ENCODE assay signal across 1 cellular context in the genomic region with DNA sequence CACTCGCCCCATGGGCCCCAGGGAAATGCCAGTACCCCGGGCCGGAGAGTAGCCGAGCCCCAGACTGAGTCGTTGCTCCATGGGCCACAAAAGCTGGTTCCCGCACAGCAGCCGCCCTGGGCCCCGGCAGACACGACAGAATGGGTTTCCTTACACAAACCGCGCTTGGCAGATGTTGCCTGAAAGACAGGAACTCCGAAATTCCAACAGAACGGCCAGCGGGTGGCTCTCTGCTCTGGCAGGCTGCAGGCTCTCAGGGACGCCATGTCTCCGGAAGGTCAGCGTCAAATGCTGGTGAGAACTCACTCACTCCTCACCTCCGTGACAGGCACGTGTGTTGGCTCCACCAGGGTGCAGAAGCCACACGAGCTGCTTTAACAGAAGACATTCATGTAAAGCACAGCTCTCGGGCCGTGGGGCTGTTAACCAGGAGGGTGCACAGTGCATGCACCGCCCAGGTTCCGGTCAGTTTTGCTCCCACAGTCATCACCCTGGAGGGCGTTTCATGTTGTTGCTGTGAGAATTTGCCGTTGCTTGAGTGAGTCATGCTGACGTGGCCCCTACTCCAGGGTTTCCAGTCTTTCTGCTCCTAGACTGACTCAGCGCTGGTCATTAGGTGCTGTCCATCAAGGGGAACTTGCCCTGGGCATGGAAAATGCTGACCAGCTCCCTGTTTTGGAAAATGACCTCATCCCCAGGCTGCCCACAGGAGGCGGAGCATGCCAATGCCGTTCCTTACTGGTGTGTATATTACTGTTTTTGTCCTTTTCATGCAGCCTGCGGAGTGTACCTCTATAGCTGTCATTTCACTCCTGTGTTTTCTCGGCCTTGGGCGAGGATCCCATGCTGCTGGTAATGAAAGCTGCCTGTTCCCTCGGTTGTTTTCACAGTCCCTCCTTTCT.
TF ChIP-seq lines count a peak whose summit lies in the region.

No MANE protein-coding gene starts in this region.

TF ChIP-seq in K562, 482 proteins besides CTCF, POLR2A, EP300 and RAD21 (continued from another document and continues in another):
- TF ChIP-seq SMARCB1 (IDR thresholded peaks at IDR 0.05; ENCODE audit: insufficient read length, low read depth) = no peak
- TF ChIP-seq DPF2 (IDR thresholded peaks at IDR 0.05) = peak; percentile 92
- TF ChIP-seq HDGF (IDR thresholded peaks at IDR 0.05) = no peak
- TF ChIP-seq, protein P1, sequence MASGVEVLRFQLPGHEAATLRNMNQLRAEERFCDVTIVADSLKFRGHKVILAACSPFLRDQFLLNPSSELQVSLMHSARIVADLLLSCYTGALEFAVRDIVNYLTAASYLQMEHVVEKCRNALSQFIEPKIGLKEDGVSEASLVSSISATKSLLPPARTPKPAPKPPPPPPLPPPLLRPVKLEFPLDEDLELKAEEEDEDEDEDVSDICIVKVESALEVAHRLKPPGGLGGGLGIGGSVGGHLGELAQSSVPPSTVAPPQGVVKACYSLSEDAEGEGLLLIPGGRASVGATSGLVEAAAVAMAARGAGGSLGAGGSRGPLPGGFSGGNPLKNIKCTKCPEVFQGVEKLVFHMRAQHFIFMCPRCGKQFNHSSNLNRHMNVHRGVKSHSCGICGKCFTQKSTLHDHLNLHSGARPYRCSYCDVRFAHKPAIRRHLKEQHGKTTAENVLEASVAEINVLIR (CRISPR knock-in tag; IDR thresholded peaks at IDR 0.05) = peak; percentile 48
- no peak for TF ChIP-seq ZNF133 (CRISPR knock-in tag; IDR thresholded peaks at IDR 0.05)
- no peak for TF ChIP-seq DMBX1 (CRISPR knock-in tag; IDR thresholded peaks at IDR 0.05; ENCODE audit: borderline replicate concordance)
- no peak for TF ChIP-seq WHSC1 (IDR thresholded peaks at IDR 0.05; ENCODE audit: low read length)
- TF ChIP-seq AFF1 (IDR thresholded peaks at IDR 0.05; ENCODE audit: low read depth in 1 of 2, partially characterized antibody in 2 of 2) = peak in 1 of 2 experiments; percentile 83
- peak; percentile 72; the same call in 1 of the 2 replicates for TF ChIP-seq MYC (IDR thresholded peaks at IDR 0.05; ENCODE audit: low read depth, low read length)
- TF ChIP-seq MYC (CRISPR knock-in tag; IDR thresholded peaks at IDR 0.05; ENCODE audit: borderline replicate concordance, low read depth) = no peak
- 0 out of 2 replicates have a peak, but pooled peaks have one; percentile 50 for TF ChIP-seq ZNF766 (CRISPR knock-in tag; conservative IDR thresholded peaks at IDR 0.05)
- no peak for TF ChIP-seq MITF (IDR thresholded peaks at IDR 0.05)
- TF ChIP-seq MTA3 (IDR thresholded peaks at IDR 0.05; ENCODE audit: borderline replicate concordance) = peak; percentile 71; the same call in 1 of the 2 replicates
- TF ChIP-seq HEY1 (CRISPR knock-in tag; IDR thresholded peaks at IDR 0.05; ENCODE audit: borderline replicate concordance) = no peak
- peak; percentile 81 for TF ChIP-seq SOX6 (IDR thresholded peaks at IDR 0.05)
- TF ChIP-seq HMG20A (CRISPR knock-in tag; conservative IDR thresholded peaks at IDR 0.05) = no peak
- no peak for TF ChIP-seq ZNF146 (CRISPR knock-in tag; IDR thresholded peaks at IDR 0.05; ENCODE audit: unreplicated experiment)
- TF ChIP-seq U2AF1 (optimal IDR thresholded peaks at IDR 0.05; ENCODE audit: low read depth, low read length) = no peak
- TF ChIP-seq SAFB2 (IDR thresholded peaks at IDR 0.05; ENCODE audit: borderline replicate concordance, low read depth, low read length, severe bottlenecking) = no peak
- TF ChIP-seq ZBTB9 (CRISPR knock-in tag; IDR thresholded peaks at IDR 0.05) = no peak
- peak; percentile 92 for TF ChIP-seq TAF9B (IDR thresholded peaks at IDR 0.05; ENCODE audit: partially characterized antibody)
- TF ChIP-seq, protein P2, sequence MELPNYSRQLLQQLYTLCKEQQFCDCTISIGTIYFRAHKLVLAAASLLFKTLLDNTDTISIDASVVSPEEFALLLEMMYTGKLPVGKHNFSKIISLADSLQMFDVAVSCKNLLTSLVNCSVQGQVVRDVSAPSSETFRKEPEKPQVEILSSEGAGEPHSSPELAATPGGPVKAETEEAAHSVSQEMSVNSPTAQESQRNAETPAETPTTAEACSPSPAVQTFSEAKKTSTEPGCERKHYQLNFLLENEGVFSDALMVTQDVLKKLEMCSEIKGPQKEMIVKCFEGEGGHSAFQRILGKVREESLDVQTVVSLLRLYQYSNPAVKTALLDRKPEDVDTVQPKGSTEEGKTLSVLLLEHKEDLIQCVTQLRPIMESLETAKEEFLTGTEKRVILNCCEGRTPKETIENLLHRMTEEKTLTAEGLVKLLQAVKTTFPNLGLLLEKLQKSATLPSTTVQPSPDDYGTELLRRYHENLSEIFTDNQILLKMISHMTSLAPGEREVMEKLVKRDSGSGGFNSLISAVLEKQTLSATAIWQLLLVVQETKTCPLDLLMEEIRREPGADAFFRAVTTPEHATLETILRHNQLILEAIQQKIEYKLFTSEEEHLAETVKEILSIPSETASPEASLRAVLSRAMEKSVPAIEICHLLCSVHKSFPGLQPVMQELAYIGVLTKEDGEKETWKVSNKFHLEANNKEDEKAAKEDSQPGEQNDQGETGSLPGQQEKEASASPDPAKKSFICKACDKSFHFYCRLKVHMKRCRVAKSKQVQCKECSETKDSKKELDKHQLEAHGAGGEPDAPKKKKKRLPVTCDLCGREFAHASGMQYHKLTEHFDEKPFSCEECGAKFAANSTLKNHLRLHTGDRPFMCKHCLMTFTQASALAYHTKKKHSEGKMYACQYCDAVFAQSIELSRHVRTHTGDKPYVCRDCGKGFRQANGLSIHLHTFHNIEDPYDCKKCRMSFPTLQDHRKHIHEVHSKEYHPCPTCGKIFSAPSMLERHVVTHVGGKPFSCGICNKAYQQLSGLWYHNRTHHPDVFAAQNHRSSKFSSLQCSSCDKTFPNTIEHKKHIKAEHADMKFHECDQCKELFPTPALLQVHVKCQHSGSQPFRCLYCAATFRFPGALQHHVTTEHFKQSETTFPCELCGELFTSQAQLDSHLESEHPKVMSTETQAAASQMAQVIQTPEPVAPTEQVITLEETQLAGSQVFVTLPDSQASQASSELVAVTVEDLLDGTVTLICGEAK (IDR thresholded peaks at IDR 0.05) = peak; percentile 1
- TF ChIP-seq, protein P2 (CRISPR knock-in tag; IDR thresholded peaks at IDR 0.05) = no peak
- peak; percentile 19; the same call in 1 of the 2 replicates for TF ChIP-seq ZNF395 (CRISPR knock-in tag; IDR thresholded peaks at IDR 0.05)
- TF ChIP-seq ZBTB17 (CRISPR knock-in tag; IDR thresholded peaks at IDR 0.05) = no peak
- peak; percentile 83 for TF ChIP-seq NCOA1 (IDR thresholded peaks at IDR 0.05; ENCODE audit: low read depth)
- peak in 1 of 3 experiments; percentile 77 for TF ChIP-seq YY1 (IDR thresholded peaks at IDR 0.05; ENCODE audit: borderline replicate concordance in 1 of 3, control insufficient read depth in 1 of 3, extremely low read depth in 1 of 3, insufficient read depth in 3 of 3, insufficient read length in 1 of 3, insufficient replicate concordance in 2 of 3, low read depth in 1 of 3, low read length in 2 of 3)
- TF ChIP-seq, protein P3, sequence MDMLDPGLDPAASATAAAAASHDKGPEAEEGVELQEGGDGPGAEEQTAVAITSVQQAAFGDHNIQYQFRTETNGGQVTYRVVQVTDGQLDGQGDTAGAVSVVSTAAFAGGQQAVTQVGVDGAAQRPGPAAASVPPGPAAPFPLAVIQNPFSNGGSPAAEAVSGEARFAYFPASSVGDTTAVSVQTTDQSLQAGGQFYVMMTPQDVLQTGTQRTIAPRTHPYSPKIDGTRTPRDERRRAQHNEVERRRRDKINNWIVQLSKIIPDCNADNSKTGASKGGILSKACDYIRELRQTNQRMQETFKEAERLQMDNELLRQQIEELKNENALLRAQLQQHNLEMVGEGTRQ (CRISPR knock-in tag; IDR thresholded peaks at IDR 0.05) = no peak
- no peak for TF ChIP-seq MIER1 (IDR thresholded peaks at IDR 0.05; ENCODE audit: low read depth)
- TF ChIP-seq COPS2 (conservative IDR thresholded peaks at IDR 0.05) = no peak
- peak in 1 of 2 experiments; percentile 83; a peak in 2 of 3 replicates for TF ChIP-seq CBX3 (IDR thresholded peaks at IDR 0.05; ENCODE audit: borderline replicate concordance in 1 of 2, low read length in 2 of 2)
- TF ChIP-seq RFX1 (IDR thresholded peaks at IDR 0.05) = peak; percentile 55; the same call in 1 of the 2 replicates
- no peak for TF ChIP-seq XRCC3 (IDR thresholded peaks at IDR 0.05)
- peak; percentile 68; the same call in 1 of the 2 replicates for TF ChIP-seq TRIM28 (IDR thresholded peaks at IDR 0.05)
- no peak for TF ChIP-seq ZC3H8 (IDR thresholded peaks at IDR 0.05)
- peak; percentile 97 for TF ChIP-seq CEBPG (CRISPR knock-in tag; IDR thresholded peaks at IDR 0.05)
- TF ChIP-seq CEBPG (tag; conservative IDR thresholded peaks at IDR 0.05 in 1 of 2, IDR thresholded peaks at IDR 0.05 in 1 of 2) = peak in 1 of 2 experiments; percentile 50; a peak in 1 of 4 replicates
- TF ChIP-seq ZNF253 (CRISPR knock-in tag; conservative IDR thresholded peaks at IDR 0.05) = no peak
- no peak for TF ChIP-seq ZNF778 (CRISPR knock-in tag; IDR thresholded peaks at IDR 0.05)
